Comparison of ENCODE assay signal across 8 cellular contexts in the genomic region with DNA sequence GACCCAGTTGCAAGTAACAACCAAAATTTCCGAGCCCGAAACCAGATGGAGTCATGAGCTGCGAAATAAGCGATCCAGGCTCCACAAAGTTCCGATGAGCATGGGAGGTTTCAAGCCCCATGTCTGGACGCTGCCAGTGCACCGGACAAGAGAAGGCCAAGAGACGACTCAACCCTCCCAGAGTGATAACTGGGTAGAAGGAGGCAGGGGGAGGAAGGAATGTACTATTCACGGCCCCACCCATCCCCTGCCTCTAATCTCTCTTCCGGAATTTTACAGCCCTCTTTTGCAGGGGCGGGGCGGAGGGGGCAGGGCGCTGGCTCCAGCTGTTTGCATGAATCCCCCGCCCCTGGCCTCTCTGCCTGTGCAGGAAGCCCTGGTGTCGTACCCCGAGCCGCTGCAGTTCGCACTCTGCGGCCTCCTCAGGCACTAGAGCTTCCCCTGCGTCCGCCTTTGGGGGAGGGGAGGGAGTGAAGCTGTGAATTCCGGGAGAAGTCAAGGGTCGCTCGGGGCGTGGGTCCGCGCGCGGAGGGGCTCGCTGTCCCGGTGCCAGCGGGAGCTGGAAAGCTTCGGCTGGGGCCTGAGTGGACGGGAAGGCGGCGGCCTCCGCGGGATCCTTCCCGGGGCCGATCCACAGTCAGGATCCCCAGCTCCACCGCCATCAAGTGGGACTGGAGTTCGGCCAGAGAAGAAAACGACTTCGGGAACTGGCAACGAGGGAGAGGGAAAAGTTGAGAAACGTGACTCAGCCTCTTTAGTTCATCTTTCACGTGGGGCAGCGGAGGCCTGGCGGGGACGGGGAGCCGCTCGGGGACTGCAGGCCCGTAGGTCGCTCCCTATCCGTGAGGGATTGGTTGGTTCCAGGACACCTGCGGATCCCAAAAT. TPM values are rescaled to one million over a fixed set of nuclear protein-coding genes. Genes with fewer than 3 reads are reported as not detected.
A peak's percentile ranks its signal among the peaks of the same experiment; 100 is the strongest.
DNase-seq lines count a peak whose midpoint lies in the region; ATAC-seq and TF ChIP-seq lines count a peak whose summit lies in the region.

No MANE protein-coding gene starts in this region.

- H3K9ac ChIP-seq in PC-3 (ENCODE audit: low read length), result no peak overlapping the region

- H4K20me1 ChIP-seq in PC-3 (ENCODE audit: low read length), result no peaks in the 10 kb centered on the region

- H3K4me3 ChIP-seq in PC-3 (ENCODE audit: low read length), result no peak overlapping the region
- H3K4me3 ChIP-seq in tibial nerve, result peak overlapping the region; percentile 22 to 62 (median 48)

- intact Hi-C loops in PC-3 (cut with micrococcal nuclease), result no loop called here

- ATAC-seq in HG02938 (IDR thresholded peaks at IDR 0.05; ENCODE audit: unreplicated experiment) (peak; percentile 56), PC-3 (peak; percentile 58)

- H3K9me2 ChIP-seq in PC-3 (replicated peaks; ENCODE audit: low read length), result no peaks in the 10 kb centered on the region

- H3K36me3 Mint-ChIP-seq in glutamatergic neuron (ENCODE audit: unreplicated experiment) (no peaks in the 10 kb centered on the region), osteocyte (ENCODE audit: unreplicated experiment) (no peaks in the 10 kb centered on the region)

- H3K27me3 ChIP-seq in PC-3 (ENCODE audit: low read length) (no peaks in the 10 kb centered on the region), tibial nerve (no peaks in the 10 kb centered on the region)

- DNase-seq in PC-3 (peak; percentile 53), glutamatergic neuron (peak; percentile 73), osteocyte (ENCODE audit: extremely low spot score, unreplicated experiment) (peak; percentile 85), tibial nerve (ENCODE audit: low spot score in 2 of 2) (peak; percentile 77 to 89), DMS79 (lab: John Stamatoyannopoulos, UW) (no peak)
- peak; percentile 61 for DNase-seq in activated gamma-delta T cell treated with anti-CD3 and anti-CD28 coated beads, Interleukin-2, amount 50 U/mL, for 16 hours (ENCODE audit: low read depth)

- peak; percentile 35 to 86 for TF ChIP-seq EP300 in tibial nerve (IDR thresholded peaks at IDR 0.05)

- H3K4me1 ChIP-seq in PC-3 (ENCODE audit: insufficient read depth, low read length) (peaks cover 19% of the 10 kb centered on the region), tibial nerve (peaks cover 0 to 26% (median 21%) of the 10 kb centered on the region in 4 donors)

- no TSS peak for BruUV-seq in PC-3 (replicated peaks; lab: Mats Ljungman, UMichigan)

- TF ChIP-seq CTCF in PC-3 (conservative IDR thresholded peaks at IDR 0.05; ENCODE audit: low read depth, low read length) (no peak), glutamatergic neuron (IDR thresholded peaks at IDR 0.05; ENCODE audit: partially characterized antibody, unreplicated experiment) (no peak), osteocyte (IDR thresholded peaks at IDR 0.05) (no peak), tibial nerve (IDR thresholded peaks at IDR 0.05) (peak in 1 of 5 experiments; percentile 19)

- 5 to 6% methylated on average over 42 to 50 of the region's 56 CpGs for WGBS in tibial nerve, 2 donors

- H3K27ac ChIP-seq in PC-3 (ENCODE audit: low read length) (0 out of 2 replicates have a peak overlapping the region, but pooled peaks have one; percentile 1), tibial nerve (peak overlapping the region; percentile 84 to 98 (median 96))

- H3K9me3 Mint-ChIP-seq in glutamatergic neuron (ENCODE audit: unreplicated experiment), result peaks cover under 1% of the 10 kb centered on the region
- H3K9me3 Mint-ChIP-seq in osteocyte (ENCODE audit: unreplicated experiment), result no peaks in the 10 kb centered on the region

- no peaks in the 10 kb centered on the region for H3F3A ChIP-seq in PC-3 (ENCODE audit: low read length, unreplicated experiment)

- TF ChIP-seq POLR2A in GM15510 (IDR thresholded peaks at IDR 0.05; ENCODE audit: borderline replicate concordance, extremely low read depth, insufficient read length), result peak; percentile 98
- peak in 1 of 2 donors; percentile 14 for TF ChIP-seq POLR2A in tibial nerve (IDR thresholded peaks at IDR 0.05)

- POLR2A ChIA-PET in PC-3 (lab: Charles Lee; ENCODE audit: unreplicated experiment), result no interaction called here

- H3K9me3 ChIP-seq in PC-3 (ENCODE audit: low read length) (no peaks in the 10 kb centered on the region), tibial nerve (no peaks in the 10 kb centered on the region)

- H3K4me1 Mint-ChIP-seq in glutamatergic neuron (ENCODE audit: low read depth, unreplicated experiment), result peaks cover 3% of the 10 kb centered on the region
- peaks cover 36% of the 10 kb centered on the region for H3K4me1 Mint-ChIP-seq in osteocyte (ENCODE audit: unreplicated experiment)

- H3K27ac Mint-ChIP-seq in glutamatergic neuron (ENCODE audit: unreplicated experiment), result no peak overlapping the region
- H3K27ac Mint-ChIP-seq in osteocyte (ENCODE audit: unreplicated experiment), result peak overlapping the region; percentile 95

- no peak overlapping the region for H2AFZ ChIP-seq in PC-3 (ENCODE audit: low read length)

- no peaks in the 10 kb centered on the region for H3K79me2 ChIP-seq in PC-3 (ENCODE audit: low read length)

- no peak overlapping the region for H3K4me2 ChIP-seq in PC-3 (ENCODE audit: low read length)

- H3K27me3 Mint-ChIP-seq in glutamatergic neuron (ENCODE audit: unreplicated experiment), result no peaks in the 10 kb centered on the region
- H3K27me3 Mint-ChIP-seq in osteocyte (ENCODE audit: unreplicated experiment), result no peaks in the 10 kb centered on the region

- H3K4me3 Mint-ChIP-seq in glutamatergic neuron (ENCODE audit: unreplicated experiment) (peak overlapping the region; percentile 72), osteocyte (ENCODE audit: unreplicated experiment) (peak overlapping the region; percentile 62)

- H3K36me3 ChIP-seq in PC-3 (ENCODE audit: low read depth, low read length), result no peaks in the 10 kb centered on the region
- H3K36me3 ChIP-seq in tibial nerve, result no peaks in the 10 kb centered on the region

- CTCF ChIA-PET in PC-3 (lab: Charles Lee), result interaction anchor here (1.1 kb wide), 1 partner anchor 11 kb away, joined by 3 read pairs; no protein-coding TSS in a partner anchor

RNA-seq across cellular contexts. Expression of a gene that starts 6.3 kb away (rescaled TPM):
- total RNA-seq in PC-3 (2014; rRNA removed), result 335 and 340 TPM in 2 replicates
- total RNA-seq in glutamatergic neuron (ENCODE audit: unreplicated experiment), result 120 TPM
- 142 and 157 TPM in 2 replicates for total RNA-seq in osteocyte
- 100 to 1,000 TPM; 127 to 184 (median 159) TPM for total RNA-seq in tibial nerve
